Comparison of ENCODE assay signal across 9 cellular contexts in the genomic region with DNA sequence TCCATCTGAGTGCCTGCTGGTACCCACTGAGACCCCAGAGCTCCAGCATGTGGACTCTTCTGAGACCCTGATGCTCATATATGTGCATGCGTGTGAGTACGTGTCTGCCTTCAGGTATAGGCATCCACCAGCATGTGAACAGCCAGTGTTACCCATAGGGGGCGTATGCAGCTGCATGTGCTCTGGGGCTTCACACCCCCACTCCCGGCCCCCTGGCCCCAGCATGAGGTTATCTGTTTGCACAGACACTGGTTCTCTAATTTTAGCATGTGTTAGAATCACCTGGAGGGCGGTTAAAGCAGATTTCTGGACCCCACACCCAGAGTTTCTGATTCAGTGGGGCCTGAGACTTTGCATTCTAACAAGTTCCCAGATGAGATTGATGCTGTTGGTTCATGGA. TPM values are rescaled to one million over a fixed set of nuclear protein-coding genes. Genes with fewer than 3 reads are reported as not detected.
A peak's percentile ranks its signal among the peaks of the same experiment; 100 is the strongest.
DNase-seq lines count a peak whose midpoint lies in the region; ATAC-seq, FAIRE-seq and TF ChIP-seq lines count a peak whose summit lies in the region.
"Had no signal": no experiment of that assay in that cellular context is flagged by ENCODE, and none has a peak within 500 bp of the region (broad histone marks: within the 10 kb centered on the region; RNA-seq: fewer than 3 reads in every experiment).

No MANE protein-coding gene starts in this region.

- no peak overlapping the region for H2BK5ac ChIP-seq in H1 (ENCODE audit: low read depth, low read length)

- no peaks in the 10 kb centered on the region for H3K79me2 ChIP-seq in H1 (ENCODE audit: control insufficient read depth in 1 of 2, insufficient read depth in 2 of 2, low read length in 2 of 2)

- POLR2A ChIA-PET in H1 (lab: Charles Lee; ENCODE audit: partially characterized antibody) = interaction anchor here (0.9 to 1.2 kb wide), 7 partner anchors 12 to 93 kb away, joined by 3 to 5 read pairs (median 3); a partner anchor contains a TSS

- no peak for ATAC-seq in GM21619 (IDR thresholded peaks at IDR 0.05; ENCODE audit: unreplicated experiment)

- no peak overlapping the region for H3K4me2 ChIP-seq in H1 (ENCODE audit: insufficient read depth in 1 of 2, low read depth in 2 of 2, low read length in 2 of 2)
- H3K4me2 ChIP-seq: BLaER1 had no signal

- H4K20me1 ChIP-seq in H1 (replicated peaks in 1 of 2; ENCODE audit: control insufficient read depth in 1 of 2, insufficient read depth in 2 of 2, low read length in 2 of 2) = peaks cover 0 to 2% of the 10 kb centered on the region in 2 experiments
- H4K20me1 ChIP-seq: BLaER1 had no signal

- H3K4me1 ChIP-seq in H1 (replicated peaks in 1 of 4; ENCODE audit: control insufficient read depth in 3 of 4, insufficient read depth in 4 of 4, low read length in 3 of 4) = peaks cover 0 to 4% (median 0%) of the 10 kb centered on the region in 4 experiments; a peak in 3 of 7 replicates

- no peak overlapping the region for H3K4ac ChIP-seq in H1 (replicated peaks; ENCODE audit: insufficient read length, low read depth, low read length)

- no peak overlapping the region for H3K4me3 ChIP-seq in H1 (ENCODE audit: extremely low read depth in 1 of 4, insufficient read depth in 2 of 4, low read depth in 3 of 4, low read length in 4 of 4)
- H3K4me3 ChIP-seq: BLaER1 had no signal

- WGBS in H1 (ENCODE audit: extremely low coverage in 1 of 2, insufficient coverage in 1 of 2, insufficient read length in 1 of 2, insufficient replicate concordance in 2 of 2, low coverage in 1 of 2, low lambda C conversion rate in 2 of 2, missing lambda C conversion rate in 1 of 2), 2 experiments = 70% methylated on average over 5 of the region's 5 CpGs; no CpG with 5 or more reads in 1 of the 2 experiments

- no peak overlapping the region for H4K8ac ChIP-seq in H1 (ENCODE audit: extremely low read depth, insufficient read depth, low read length)

- no peak overlapping the region for H4K91ac ChIP-seq in H1 (replicated peaks; ENCODE audit: insufficient read length, low read length)

- no peak overlapping the region for H3K56ac ChIP-seq in H1 (replicated peaks; ENCODE audit: insufficient read length, low read depth, low read length)

- H4K5ac ChIP-seq in H1 (ENCODE audit: insufficient read length, low read depth, low read length) = no peak overlapping the region

- peak; percentile 49 to 62 for TF ChIP-seq RAD21 in H1 (IDR thresholded peaks at IDR 0.05 in 1 of 2, conservative IDR thresholded peaks at IDR 0.05 in 1 of 2; ENCODE audit: low read depth in 2 of 2, low read length in 2 of 2)

- no peaks in the 10 kb centered on the region for H3K79me1 ChIP-seq in H1 (ENCODE audit: low read depth, low read length)

- no peak overlapping the region for H2BK20ac ChIP-seq in H1 (ENCODE audit: low read length)

- no peaks in the 10 kb centered on the region for H3K23me2 ChIP-seq in H1 (ENCODE audit: low read depth, low read length)

- no peak overlapping the region for H2BK15ac ChIP-seq in H1 (ENCODE audit: low read length)

- TF ChIP-seq POLR2A in H1 (IDR thresholded peaks at IDR 0.05; ENCODE audit: control extremely low read depth in 1 of 2, low read depth in 2 of 2, low read length in 2 of 2) = no peak

- TF ChIP-seq CTCF in H1 (IDR thresholded peaks at IDR 0.05; ENCODE audit: control extremely low read depth in 1 of 3, insufficient read depth in 1 of 3, low read depth in 1 of 3, low read length in 3 of 3) = peak; percentile 74 to 94 (median 85)

- H3K18ac ChIP-seq in H1 (ENCODE audit: extremely low read depth, low read length) = no peak overlapping the region

- H3K23ac ChIP-seq in H1 (ENCODE audit: insufficient read length) = no peak overlapping the region

- no peak overlapping the region for H2AFZ ChIP-seq in H1 (ENCODE audit: low read length)

- H2AK5ac ChIP-seq in H1 (ENCODE audit: low read depth, low read length) = no peak overlapping the region

- no peaks in the 10 kb centered on the region for H3K36me3 ChIP-seq in H1 (ENCODE audit: control insufficient read depth in 2 of 4, insufficient read depth in 4 of 4, low read length in 3 of 4)
- H3K36me3 ChIP-seq: BLaER1 had no signal

- no peak overlapping the region for H3K14ac ChIP-seq in H1 (ENCODE audit: insufficient read length)

- CTCF ChIA-PET in H1 (lab: Charles Lee; ENCODE audit: partially characterized antibody) = interaction anchor here (0.6 to 7.0 kb wide), 28 partner anchors 10 to 725 kb away, joined by 3 to 87 read pairs (median 6); a partner anchor contains a TSS

- no peak overlapping the region for H3K9ac ChIP-seq in H1 (replicated peaks in 1 of 4; ENCODE audit: extremely low read depth in 1 of 4, low read depth in 3 of 4, low read length in 3 of 4)
- H3K9ac ChIP-seq: BLaER1 had no signal

- FAIRE-seq in H1 (lab: Jason Lieb, UNC) = no peak

- H3K27me3 ChIP-seq in H1 (replicated peaks in 1 of 4; ENCODE audit: control insufficient read depth in 3 of 4, extremely low read depth in 1 of 4, insufficient read depth in 3 of 4, low read length in 3 of 4) = no peaks in the 10 kb centered on the region; a peak in 1 of 7 replicates
- H3K27me3 ChIP-seq: BLaER1 had no signal

- no peak for TF ChIP-seq EP300 in H1 (IDR thresholded peaks at IDR 0.05; ENCODE audit: borderline replicate concordance in 1 of 2, low read depth in 2 of 2, low read length in 2 of 2)

- DNase-seq in NCI-H1694 treated with DMSO at 0.1 percent for 48 hours (lab: John Stamatoyannopoulos, UW) = peak; percentile 5
- no peak for DNase-seq in NCI-H1694 (lab: John Stamatoyannopoulos, UW)
- peak; percentile 16 for DNase-seq in SKM-1 treated with dmso at 0.1 percent for 144 hours (lab: John Stamatoyannopoulos, UW; ENCODE audit: unreplicated experiment)
- peak in 1 of 2 experiments; percentile 71 for DNase-seq in H1 (ENCODE audit: low read depth in 1 of 2, low spot score in 2 of 2)
- DNase-seq in stimulated activated CD4-positive, alpha-beta T cell treated with anti-CD3 and anti-CD28 coated beads, Interleukin-15, amount 100 ng/mL, for 48 hours (ENCODE audit: low read depth in 2 of 2) = peak; percentile 23 to 40
- no peak for DNase-seq in NCI-H446 (lab: John Stamatoyannopoulos, UW)
- no peak for DNase-seq in mucosa of gallbladder (ENCODE audit: low spot score)

- no peak overlapping the region for H2BK12ac ChIP-seq in H1 (ENCODE audit: low read depth, low read length)

- H3K27ac ChIP-seq in H1 (ENCODE audit: low read depth, low read length) = no peak overlapping the region
- H3K27ac ChIP-seq: BLaER1 had no signal

- H3K9me3 ChIP-seq in H1 (ENCODE audit: insufficient read depth in 2 of 2, low read depth in 1 of 2, low read length in 1 of 2) = no peaks in the 10 kb centered on the region
- H3K9me3 ChIP-seq: BLaER1 had no signal

- H2BK120ac ChIP-seq in H1 (replicated peaks; ENCODE audit: low read depth, low read length) = no peak overlapping the region

TF ChIP-seq in H1, 55 proteins besides CTCF, POLR2A, EP300 and RAD21 (continues in another document):
- TF ChIP-seq, protein P1, sequence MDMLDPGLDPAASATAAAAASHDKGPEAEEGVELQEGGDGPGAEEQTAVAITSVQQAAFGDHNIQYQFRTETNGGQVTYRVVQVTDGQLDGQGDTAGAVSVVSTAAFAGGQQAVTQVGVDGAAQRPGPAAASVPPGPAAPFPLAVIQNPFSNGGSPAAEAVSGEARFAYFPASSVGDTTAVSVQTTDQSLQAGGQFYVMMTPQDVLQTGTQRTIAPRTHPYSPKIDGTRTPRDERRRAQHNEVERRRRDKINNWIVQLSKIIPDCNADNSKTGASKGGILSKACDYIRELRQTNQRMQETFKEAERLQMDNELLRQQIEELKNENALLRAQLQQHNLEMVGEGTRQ (IDR thresholded peaks at IDR 0.05; ENCODE audit: low read length) = 0 out of 2 replicates have a peak, but pooled peaks have one; percentile 6
- TF ChIP-seq, protein P2, sequence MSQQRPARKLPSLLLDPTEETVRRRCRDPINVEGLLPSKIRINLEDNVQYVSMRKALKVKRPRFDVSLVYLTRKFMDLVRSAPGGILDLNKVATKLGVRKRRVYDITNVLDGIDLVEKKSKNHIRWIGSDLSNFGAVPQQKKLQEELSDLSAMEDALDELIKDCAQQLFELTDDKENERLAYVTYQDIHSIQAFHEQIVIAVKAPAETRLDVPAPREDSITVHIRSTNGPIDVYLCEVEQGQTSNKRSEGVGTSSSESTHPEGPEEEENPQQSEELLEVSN (IDR thresholded peaks at IDR 0.05) = peak; percentile 78
- TF ChIP-seq, protein P3, sequence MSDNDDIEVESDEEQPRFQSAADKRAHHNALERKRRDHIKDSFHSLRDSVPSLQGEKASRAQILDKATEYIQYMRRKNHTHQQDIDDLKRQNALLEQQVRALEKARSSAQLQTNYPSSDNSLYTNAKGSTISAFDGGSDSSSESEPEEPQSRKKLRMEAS (IDR thresholded peaks at IDR 0.05) = peak; percentile 94

RNA-seq across cellular contexts. Expression of a gene that starts 0.8 kb away (rescaled TPM):
- total RNA-seq in H1 (2021; fragmentation: NEBNext Ultra II Directional; extraction: Animal tissue kit (Norgen Biotek cat#: 25700)) = not detected in 2 replicates
- polyA plus RNA-seq in H1 (2011; rRNA removed) = 0.02 TPM in 1 of 2 replicates, not detected in the other
- polyA plus RNA-seq in H1 (2011; cell fraction: cytosol; rRNA removed) = not detected
- 0.03 TPM for polyA plus RNA-seq in H1 (2011; cell fraction: nucleus; rRNA removed)
- polyA plus RNA-seq in H1 (2012, experiment 1 of 2) = not detected in 4 replicates
- not detected for polyA plus RNA-seq in H1 (2012, experiment 2 of 2)
- polyA plus RNA-seq in H1 (2013, experiment 1 of 2) = not detected
- polyA plus RNA-seq in H1 (2013, experiment 2 of 2) = not detected
- not detected in 2 replicates for polyA minus RNA-seq in H1 (2011; rRNA and poly(A)+ RNA removed)
- not detected for polyA minus RNA-seq in H1 (2011; cell fraction: cytosol; rRNA and poly(A)+ RNA removed)
- not detected for polyA minus RNA-seq in H1 (2011; cell fraction: nucleus; rRNA and poly(A)+ RNA removed)
- 19.2 TPM for total RNA-seq in mucosa of gallbladder

RNA-seq across cellular contexts. Expression of a gene that starts 27.0 kb away (rescaled TPM):
- 53.6 and 56.4 TPM in 2 replicates for total RNA-seq in H1 (2021; fragmentation: NEBNext Ultra II Directional; extraction: Animal tissue kit (Norgen Biotek cat#: 25700))
- 9.7 and 10.5 TPM in 2 replicates for polyA plus RNA-seq in H1 (2011; rRNA removed)
- 30.8 TPM for polyA plus RNA-seq in H1 (2011; cell fraction: cytosol; rRNA removed)
- polyA plus RNA-seq in H1 (2011; cell fraction: nucleus; rRNA removed) = 7.8 TPM
- polyA plus RNA-seq in H1 (2012, experiment 1 of 2) = 36.5 to 56.0 TPM (median 38.5 TPM) in 4 replicates
- 2.3 TPM for polyA plus RNA-seq in H1 (2012, experiment 2 of 2)
- polyA plus RNA-seq in H1 (2013, experiment 1 of 2) = 20.1 TPM
- polyA plus RNA-seq in H1 (2013, experiment 2 of 2) = 18.7 TPM
- polyA minus RNA-seq in H1 (2011; rRNA and poly(A)+ RNA removed) = 18.1 and 20.7 TPM in 2 replicates
- 19.3 TPM for polyA minus RNA-seq in H1 (2011; cell fraction: cytosol; rRNA and poly(A)+ RNA removed)
- polyA minus RNA-seq in H1 (2011; cell fraction: nucleus; rRNA and poly(A)+ RNA removed) = 16.2 TPM
- 47.2 TPM for total RNA-seq in mucosa of gallbladder

Comparison
In these comparisons a context has a peak if more than half of its experiments do, and no peak if none do; other contexts are left out.
1. DNase-seq: peak in NCI-H1694 treated with DMSO at 0.1 percent for 48 hours (single experiment), SKM-1 treated with dmso at 0.1 percent for 144 hours (single experiment) and stimulated activated CD4-positive, alpha-beta T cell treated with anti-CD3 and anti-CD28 coated beads, Interleukin-15, amount 100 ng/mL, for 48 hours (2 of 2); none in NCI-H1694 (single experiment), NCI-H446 (0 of 2) and mucosa of gallbladder (single experiment).
2. RNA of a gene that starts 0.8 kb away (total RNA-seq): 19.2 TPM in mucosa of gallbladder (single experiment); not detected in H1; every median in the first group is over 10 times any median in the second.